In genomic region chr17:81032641-81033422, GRCh38 we compare ENCODE assay signal across 12 cellular contexts. TPM values are rescaled to one million over a fixed set of nuclear protein-coding genes. Genes with fewer than 3 reads are reported as not detected.
A peak's percentile ranks its signal among the peaks of the same experiment; 100 is the strongest.
DNase-seq lines count a peak whose midpoint lies in the region; ATAC-seq, FAIRE-seq and TF ChIP-seq lines count a peak whose summit lies in the region.
"Had no signal": no experiment of that assay in that cellular context is flagged by ENCODE, and none has a peak within 500 bp of the region (broad histone marks: within the 10 kb centered on the region; RNA-seq: fewer than 3 reads in every experiment).

No MANE protein-coding gene starts in this region.

- POLR2A ChIA-PET in endothelial cell of umbilical vein (lab: Charles Lee) = no interaction called here

- H2AFZ ChIP-seq in endothelial cell of umbilical vein (ENCODE audit: low read depth, low read length) = no peak overlapping the region

- H3K9me1 ChIP-seq in endothelial cell of umbilical vein (replicated peaks; ENCODE audit: control insufficient read depth, extremely low read depth, insufficient read depth, low read length) = no peaks in the 10 kb centered on the region

- DNase-seq in activated naive CD4-positive, alpha-beta T cell treated with anti-CD3 and anti-CD28 coated beads for 36 hours = no peak
- DNase-seq in activated naive CD4-positive, alpha-beta T cell treated with Interleukin-2 at 50 U/mL for 16 hours = no peak
- DNase-seq in NT2/D1 (ENCODE audit: low read depth, low spot score) = no peak
- no peak for DNase-seq in endothelial cell of umbilical vein (ENCODE audit: low read depth, low spot score)
- DNase-seq in sciatic nerve (ENCODE audit: low spot score) = peak; percentile 57
- no peak for DNase-seq in adrenal gland
- DNase-seq in NCI-H1930 (lab: John Stamatoyannopoulos, UW) = no peak
- DNase-seq: activated CD8-positive, alpha-beta memory T cell treated with anti-CD3 and anti-CD28 coated beads for 24 hours; COR-L47; NCI-H2029; SHP77 treated with DMSO at 0.1 percent for 48 hours had no signal

- peak overlapping the region; percentile 39 for H3K4me3 Mint-ChIP-seq in activated naive CD4-positive, alpha-beta T cell treated with anti-CD3 and anti-CD28 coated beads for 36 hours

- intact Hi-C loops in activated naive CD4-positive, alpha-beta T cell treated with anti-CD3 and anti-CD28 coated beads for 36 hours (cut with micrococcal nuclease) = loop anchor here (5.0 to 10.0 kb wide), 2 partner anchors 189 to 452 kb away; partner anchors contain the start of gene CEP131
- intact Hi-C loops in endothelial cell of umbilical vein (cut with micrococcal nuclease) = loop anchor here (5.0 kb wide), 1 partner anchor 189 kb away; the partner anchor contains the start of gene CEP131
- intact Hi-C loops in sciatic nerve (cut with DNase I) = loop anchor here (5.0 kb wide), 1 partner anchor 64 kb away; no protein-coding TSS in a partner anchor
- intact Hi-C loops in adrenal gland (cut with DNase I) = no loop called here

- no peaks in the 10 kb centered on the region for H3K9me3 Mint-ChIP-seq in activated naive CD4-positive, alpha-beta T cell treated with anti-CD3 and anti-CD28 coated beads for 36 hours

- H3K9me3 ChIP-seq in NT2/D1 (ENCODE audit: insufficient read depth, low read length) (no peaks in the 10 kb centered on the region), endothelial cell of umbilical vein (replicated peaks; ENCODE audit: control insufficient read depth, insufficient read depth, low read length) (no peaks in the 10 kb centered on the region), adrenal gland (replicated peaks in 1 of 3) (no peaks in the 10 kb centered on the region)

- H3K4me1 Mint-ChIP-seq in activated naive CD4-positive, alpha-beta T cell treated with anti-CD3 and anti-CD28 coated beads for 36 hours (ENCODE audit: low read depth) = peaks cover 15% of the 10 kb centered on the region

- ATAC-seq in sciatic nerve (no peak), HG03457 (IDR thresholded peaks at IDR 0.05; ENCODE audit: unreplicated experiment) (no peak)

- no peaks in the 10 kb centered on the region for H3K79me2 ChIP-seq in endothelial cell of umbilical vein (ENCODE audit: control insufficient read depth, insufficient read depth, low read length)

- FAIRE-seq in endothelial cell of umbilical vein (lab: Jason Lieb, UNC) = no peak

- H3K9ac ChIP-seq in NT2/D1 (ENCODE audit: insufficient read length, low read depth) (peak overlapping the region; percentile 13), endothelial cell of umbilical vein (replicated peaks; ENCODE audit: extremely low read depth, insufficient read depth, low read length) (no peak overlapping the region)

- dilution Hi-C loops in endothelial cell of umbilical vein (cut with MboI; ENCODE audit: extremely low pct_ligation_motif_present, low sequenced_read_pairs) = no loop called here

- H3K4me2 ChIP-seq in endothelial cell of umbilical vein (ENCODE audit: insufficient read depth, low read length) = peak overlapping the region; percentile 77

- H3K27ac ChIP-seq in endothelial cell of umbilical vein (ENCODE audit: insufficient read depth, low read depth, low read length) (no peak overlapping the region), adrenal gland (peak overlapping the region in 2 of 5 donors; percentile 5 to 42)

- no peak for TF ChIP-seq CTCF in endothelial cell of umbilical vein (IDR thresholded peaks at IDR 0.05; ENCODE audit: extremely low read depth in 1 of 2, insufficient read depth in 1 of 2, low read depth in 1 of 2, low read length in 2 of 2)
- TF ChIP-seq CTCF in adrenal gland (IDR thresholded peaks at IDR 0.05) = no peak

- H3K27ac Mint-ChIP-seq in activated naive CD4-positive, alpha-beta T cell treated with anti-CD3 and anti-CD28 coated beads for 36 hours = no peak overlapping the region

- TF ChIP-seq POLR2A in endothelial cell of umbilical vein (IDR thresholded peaks at IDR 0.05; ENCODE audit: low read depth, low read length) (no peak), adrenal gland (IDR thresholded peaks at IDR 0.05) (no peak)

- no peaks in the 10 kb centered on the region for H4K20me1 ChIP-seq in endothelial cell of umbilical vein (replicated peaks; ENCODE audit: control insufficient read depth, extremely low read depth, insufficient read depth, low read length)

- WGBS in adrenal gland, 4 donors = 85 to 91% (median 88%) methylated on average over 14 to 33 of the region's 33 CpGs

- no TSS peak for BruUV-seq in endothelial cell of umbilical vein (replicated peaks; lab: Mats Ljungman, UMichigan)

- H3K4me3 ChIP-seq in NT2/D1 (ENCODE audit: insufficient read length, low read depth) = no peak overlapping the region
- no peak overlapping the region for H3K4me3 ChIP-seq in endothelial cell of umbilical vein (replicated peaks in 1 of 3; ENCODE audit: insufficient read depth in 1 of 3, low read depth in 1 of 3, low read length in 3 of 3)
- no peak overlapping the region for H3K4me3 ChIP-seq in adrenal gland

- no peaks in the 10 kb centered on the region for H3K36me3 Mint-ChIP-seq in activated naive CD4-positive, alpha-beta T cell treated with anti-CD3 and anti-CD28 coated beads for 36 hours (ENCODE audit: low read depth)

- peaks cover 25% of the 10 kb centered on the region for H3K27me3 ChIP-seq in NT2/D1 (ENCODE audit: insufficient read depth, insufficient read length)
- peaks cover 0 to 2% of the 10 kb centered on the region in 2 experiments for H3K27me3 ChIP-seq in endothelial cell of umbilical vein (ENCODE audit: control insufficient read depth in 2 of 2, insufficient read depth in 2 of 2, low read length in 2 of 2)
- peaks cover 9% of the 10 kb centered on the region for H3K27me3 ChIP-seq in adrenal gland

- CTCF ChIA-PET in activated naive CD4-positive, alpha-beta T cell treated with anti-CD3 and anti-CD28 coated beads for 36 hours (lab: Charles Lee) = interaction anchor here (1.7 kb wide), 1 partner anchor 9 kb away, joined by 11 read pairs; no protein-coding TSS in a partner anchor
- CTCF ChIA-PET in endothelial cell of umbilical vein (lab: Charles Lee) = interaction anchor here (0.8 to 3.2 kb wide), 6 partner anchors 8 to 69 kb away, joined by 3 to 23 read pairs (median 7); no protein-coding TSS in a partner anchor

- H3K27me3 Mint-ChIP-seq in activated naive CD4-positive, alpha-beta T cell treated with anti-CD3 and anti-CD28 coated beads for 36 hours (ENCODE audit: low read depth) = peaks cover 21% of the 10 kb centered on the region

- H3K36me3 ChIP-seq in NT2/D1 (ENCODE audit: insufficient read depth, insufficient read length, low read length) = peaks cover 24% of the 10 kb centered on the region
- peaks cover 0 to 2% of the 10 kb centered on the region in 2 experiments for H3K36me3 ChIP-seq in endothelial cell of umbilical vein (ENCODE audit: control insufficient read depth in 2 of 2, extremely low read depth in 1 of 2, insufficient read depth in 2 of 2, low read length in 2 of 2)
- no peaks in the 10 kb centered on the region for H3K36me3 ChIP-seq in adrenal gland (replicated peaks in 1 of 2)

- H3K4me1 ChIP-seq in NT2/D1 (ENCODE audit: insufficient read depth, insufficient read length) (peaks cover 22% of the 10 kb centered on the region), endothelial cell of umbilical vein (ENCODE audit: control insufficient read depth, extremely low read depth, insufficient read depth, low read length) (peaks cover 10% of the 10 kb centered on the region), adrenal gland (replicated peaks in 1 of 2) (peaks cover 11 to 23% of the 10 kb centered on the region in 2 donors)

TF ChIP-seq in endothelial cell of umbilical vein, 7 proteins besides CTCF, POLR2A, EP300 and RAD21:
- TF ChIP-seq POLR2AphosphoS5 (IDR thresholded peaks at IDR 0.05; ENCODE audit: insufficient read depth, low read depth, low read length) = no peak
- no peak for TF ChIP-seq FOS (IDR thresholded peaks at IDR 0.05; ENCODE audit: borderline replicate concordance, insufficient read depth, low read length)
- no peak for TF ChIP-seq GATA2 (IDR thresholded peaks at IDR 0.05; ENCODE audit: insufficient read depth, insufficient read length, low read depth, low read length)
- no peak for TF ChIP-seq MAX (IDR thresholded peaks at IDR 0.05; ENCODE audit: insufficient read depth, insufficient read length)
- TF ChIP-seq JUN (IDR thresholded peaks at IDR 0.05; ENCODE audit: borderline replicate concordance, insufficient read depth, insufficient read length, low read depth) = no peak
- no peak for TF ChIP-seq MYC (IDR thresholded peaks at IDR 0.05; ENCODE audit: low read depth, low read length)
- no peak for TF ChIP-seq EZH2 (IDR thresholded peaks at IDR 0.05; ENCODE audit: borderline replicate concordance, low read depth, low read length, severe bottlenecking)

RNA-seq across cellular contexts. Expression of gene BAIAP2, which starts 2.1 kb away (rescaled TPM):
- total RNA-seq in activated naive CD4-positive, alpha-beta T cell treated with anti-CD3 and anti-CD28 coated beads for 36 hours = 1 to 10 TPM; 3.9 to 4.2 TPM
- total RNA-seq in endothelial cell of umbilical vein (18.6 and 21.4 TPM in 2 replicates), sciatic nerve (50.9 TPM), adrenal gland (10 to 100 TPM in 7 of 8 donors, 1 to 10 TPM in 1; 7.8 to 19.9 (median 15.3) TPM)
- polyA plus RNA-seq in endothelial cell of umbilical vein (12.3 and 14.7 TPM in 2 replicates), adrenal gland (10 to 100 TPM in 2 of 3 donors, 1 to 10 TPM in 1; 8.7 to 33.4 (median 12.1) TPM)
- 7.7 and 7.9 TPM in 2 replicates for polyA plus RNA-seq in endothelial cell of umbilical vein (2011; cell fraction: cytosol; rRNA removed)
- 18.9 and 23.2 TPM in 2 replicates for polyA plus RNA-seq in endothelial cell of umbilical vein (2011; cell fraction: nucleus; rRNA removed)
- 10.9 and 15.7 TPM in 2 replicates for polyA plus RNA-seq in endothelial cell of umbilical vein (2012)
- 7.4 and 11.4 TPM in 2 replicates for polyA minus RNA-seq in endothelial cell of umbilical vein
- polyA minus RNA-seq in endothelial cell of umbilical vein (2011; cell fraction: cytosol; rRNA and poly(A)+ RNA removed) = 27.1 TPM
- polyA minus RNA-seq in endothelial cell of umbilical vein (2011; cell fraction: nucleus; rRNA and poly(A)+ RNA removed) = 7.9 and 15.4 TPM in 2 replicates

RNA-seq across cellular contexts. Expression of gene CHMP6, which starts 41.2 kb away (rescaled TPM):
- total RNA-seq in activated naive CD4-positive, alpha-beta T cell treated with anti-CD3 and anti-CD28 coated beads for 36 hours = 10 to 100 TPM; 10.1 to 10.6 TPM
- total RNA-seq in endothelial cell of umbilical vein = 42.5 and 42.6 TPM in 2 replicates
- polyA plus RNA-seq in endothelial cell of umbilical vein = 48.5 and 59.9 TPM in 2 replicates
- 37.2 and 48.7 TPM in 2 replicates for polyA plus RNA-seq in endothelial cell of umbilical vein (2011; cell fraction: cytosol; rRNA removed)
- 23.2 and 28.2 TPM in 2 replicates for polyA plus RNA-seq in endothelial cell of umbilical vein (2011; cell fraction: nucleus; rRNA removed)
- 22.5 and 29.6 TPM in 2 replicates for polyA plus RNA-seq in endothelial cell of umbilical vein (2012)
- 16.2 and 19.0 TPM in 2 replicates for polyA minus RNA-seq in endothelial cell of umbilical vein
- 9.1 TPM for polyA minus RNA-seq in endothelial cell of umbilical vein (2011; cell fraction: cytosol; rRNA and poly(A)+ RNA removed)
- polyA minus RNA-seq in endothelial cell of umbilical vein (2011; cell fraction: nucleus; rRNA and poly(A)+ RNA removed) = 10.2 and 18.3 TPM in 2 replicates
- 26.8 TPM for total RNA-seq in sciatic nerve
- total RNA-seq in adrenal gland = 10 to 100 TPM; 22.6 to 35.3 (median 27.0) TPM
- 10 to 100 TPM; 23.8 to 33.7 (median 24.4) TPM for polyA plus RNA-seq in adrenal gland

Comparison
In these comparisons a context has a peak if more than half of its experiments do, and no peak if none do; other contexts are left out.
1. intact Hi-C loops: an anchor here in activated naive CD4-positive, alpha-beta T cell treated with anti-CD3 and anti-CD28 coated beads for 36 hours (5.0 to 10.0 kb wide), endothelial cell of umbilical vein (5.0 kb wide) and sciatic nerve (5.0 kb wide); none called in adrenal gland.